In genomic region chr6:107845777-107846176, GRCh38 we compare ENCODE assay signal across 8 cellular contexts. TPM values are rescaled to one million over a fixed set of nuclear protein-coding genes. Genes with fewer than 3 reads are reported as not detected.
"Had no signal": no experiment of that assay in that cellular context is flagged by ENCODE, and none has a peak within 500 bp of the region (broad histone marks: within the 10 kb centered on the region; RNA-seq: fewer than 3 reads in every experiment).

No MANE protein-coding gene starts in this region.

- H3K4me3 Mint-ChIP-seq: GM23338, H9 had no signal

- H3K4me3 ChIP-seq: GM23338 had no signal

- H3K27ac Mint-ChIP-seq: GM23338, H9, IgD-negative memory B cell had no signal

- DNase-seq: H9, HCEC 1CT, KBM-7 had no signal

- H3K9me3 Mint-ChIP-seq: GM23338, H9, IgD-negative memory B cell had no signal

RNA-seq across cellular contexts. Expression of gene SCML4, which starts 21.7 kb away (rescaled TPM):
- total RNA-seq: GM23338, H1, H9, HepG2, HT1080 had no signal
- polyA plus RNA-seq: GM23338, H1, HepG2 had no signal
